Comparison of ENCODE assay signal across 8 cellular contexts in the genomic region with DNA sequence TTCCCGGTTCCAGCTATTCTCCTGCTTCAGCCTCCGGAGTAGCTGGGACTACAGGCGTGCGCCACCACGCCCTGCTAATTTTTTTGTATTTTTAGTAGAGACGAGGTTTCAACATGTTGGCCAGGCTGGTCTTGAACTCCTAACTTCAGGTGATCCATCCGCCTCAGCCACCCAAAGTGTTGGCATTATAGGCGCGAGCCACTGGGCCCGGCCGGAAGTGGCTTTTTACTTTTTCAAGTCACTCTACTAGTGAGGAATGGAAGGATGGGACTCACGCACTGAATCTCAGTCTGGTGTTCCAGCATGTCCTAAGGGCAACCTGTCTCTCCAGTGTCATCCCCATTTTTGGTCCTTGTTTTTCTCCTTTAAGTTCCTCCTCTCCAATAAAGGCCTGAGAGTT. TPM values are rescaled to one million over a fixed set of nuclear protein-coding genes. Genes with fewer than 3 reads are reported as not detected.
A peak's percentile ranks its signal among the peaks of the same experiment; 100 is the strongest.
DNase-seq lines count a peak whose midpoint lies in the region; ATAC-seq, FAIRE-seq and TF ChIP-seq lines count a peak whose summit lies in the region.
"Not testable (repeated sequence)": the region's sequence is repeated elsewhere in the genome, so short reads cannot be mapped to it uniquely, and the experiment has no call there.

No MANE protein-coding gene starts in this region.

- TF ChIP-seq POLR2A in A549 (IDR thresholded peaks at IDR 0.05; ENCODE audit: low read length); vagina (IDR thresholded peaks at IDR 0.05): not testable (repeated sequence)

- H3K4me3 Mint-ChIP-seq in T-helper 1 cell treated with Interleukin-12 subunit alpha and Interleukin-12 subunit beta and Interleukin-4 antibody, amounts not matched to agents 30 μg/mL and 1 μg/mL, for 36 hours; endodermal cell; neural progenitor cell: not testable (repeated sequence)

- not testable (repeated sequence) for H3K9me3 Mint-ChIP-seq in T-helper 1 cell treated with Interleukin-12 subunit alpha and Interleukin-12 subunit beta and Interleukin-4 antibody, amounts not matched to agents 30 μg/mL and 1 μg/mL, for 36 hours; endodermal cell; neural progenitor cell

- POLR2A ChIA-PET in A549 (lab: Yijun Ruan, JAX) = interaction anchor here (2.3 to 3.8 kb wide), 3 partner anchors 26 to 89 kb away, joined by 13 to 38 read pairs (median 36); partner anchors contain the start of gene DHX8

- H3K4me1 Mint-ChIP-seq in T-helper 1 cell treated with Interleukin-12 subunit alpha and Interleukin-12 subunit beta and Interleukin-4 antibody, amounts not matched to agents 30 μg/mL and 1 μg/mL, for 36 hours (ENCODE audit: low read depth) = peaks cover 36% of the 10 kb centered on the region
- H3K4me1 Mint-ChIP-seq in endodermal cell (peaks cover 30% of the 10 kb centered on the region), neural progenitor cell (peaks cover 16% of the 10 kb centered on the region)

- TF ChIP-seq CTCF in A549 (IDR thresholded peaks at IDR 0.05); Loucy (conservative IDR thresholded peaks at IDR 0.05; ENCODE audit: low read length); endodermal cell (conservative IDR thresholded peaks at IDR 0.05); hepatocyte (IDR thresholded peaks at IDR 0.05; ENCODE audit: poor library complexity); neural progenitor cell (IDR thresholded peaks at IDR 0.05); vagina (IDR thresholded peaks at IDR 0.05): not testable (repeated sequence)

- H3K27ac ChIP-seq in A549 = peak overlapping the region; percentile 53 to 69; a peak in 5 of 6 replicates
- H3K27ac ChIP-seq in endodermal cell (ENCODE audit: low read depth, low read length); hepatocyte; neural progenitor cell: not testable (repeated sequence)
- H3K27ac ChIP-seq in vagina = peak overlapping the region; percentile 68

- H4K20me1 ChIP-seq in Loucy (ENCODE audit: insufficient read depth, low read length, poor library complexity, severe bottlenecking); hepatocyte (ENCODE audit: insufficient read depth, poor library complexity, severe bottlenecking); neural progenitor cell (ENCODE audit: low read depth): not testable (repeated sequence)

- DNase-seq in A549 (ENCODE audit: low read depth in 1 of 2, low spot score in 1 of 2); hepatocyte (ENCODE audit: low spot score); neural progenitor cell (ENCODE audit: low spot score); vagina (ENCODE audit: extremely low spot score in 2 of 2): not testable (repeated sequence)
- peak; percentile 48 for DNase-seq in endodermal cell

- H3K27ac Mint-ChIP-seq in T-helper 1 cell treated with Interleukin-12 subunit alpha and Interleukin-12 subunit beta and Interleukin-4 antibody, amounts not matched to agents 30 μg/mL and 1 μg/mL, for 36 hours = peak overlapping the region; percentile 41
- H3K27ac Mint-ChIP-seq in endodermal cell, neural progenitor cell: not testable (repeated sequence)

- WGBS in A549 (ENCODE audit: missing lambda C conversion rate) = 91% methylated on average over 12 of the region's 12 CpGs
- 94 to 96% methylated on average over 9 to 12 of the region's 12 CpGs for WGBS in endodermal cell (ENCODE audit: insufficient coverage in 1 of 2, insufficient read length in 1 of 2), 2 experiments
- 91% methylated on average over 12 of the region's 12 CpGs for WGBS in hepatocyte (ENCODE audit: low lambda C conversion rate, missing lambda C conversion rate)

- H3K36me3 Mint-ChIP-seq in T-helper 1 cell treated with Interleukin-12 subunit alpha and Interleukin-12 subunit beta and Interleukin-4 antibody, amounts not matched to agents 30 μg/mL and 1 μg/mL, for 36 hours (ENCODE audit: low read depth); endodermal cell (ENCODE audit: low read depth); neural progenitor cell: not testable (repeated sequence)

- H3K27me3 ChIP-seq in Loucy (ENCODE audit: insufficient read depth, low read length, poor library complexity, severe bottlenecking); endodermal cell (ENCODE audit: control insufficient read depth, insufficient read depth, low read length, poor library complexity, severe bottlenecking); hepatocyte; neural progenitor cell; skeletal muscle satellite cell (ENCODE audit: control insufficient read depth, insufficient read depth, low read length); vagina: not testable (repeated sequence)

- H3K4me1 ChIP-seq in A549 (peaks cover 14% of the 10 kb centered on the region), Loucy (ENCODE audit: insufficient read depth, low read length, poor library complexity, severe bottlenecking) (peaks cover 18% of the 10 kb centered on the region), skeletal muscle satellite cell (ENCODE audit: control insufficient read depth, insufficient read depth, low read length) (peaks cover 11% of the 10 kb centered on the region), vagina (peaks cover 13% of the 10 kb centered on the region)
- H3K4me1 ChIP-seq in endodermal cell (ENCODE audit: control insufficient read depth, insufficient read depth, low read length); hepatocyte (ENCODE audit: insufficient read depth); neural progenitor cell: not testable (repeated sequence)

- H3K9me3 ChIP-seq in A549; Loucy (ENCODE audit: insufficient read depth, low read depth, low read length); endodermal cell (ENCODE audit: control insufficient read depth, low read length); hepatocyte (ENCODE audit: low read depth); neural progenitor cell (ENCODE audit: low read depth); skeletal muscle satellite cell (replicated peaks; ENCODE audit: low read length); vagina: not testable (repeated sequence)

- intact Hi-C loops in vagina (cut with DNase I) = loop anchor here (2.0 kb wide), 1 partner anchor 88 kb away; the partner anchor contains the start of gene DHX8

- FAIRE-seq in A549 (lab: Jason Lieb, UNC) = not testable (repeated sequence)

- H3K4me3 ChIP-seq in A549; Loucy (ENCODE audit: low read length, poor library complexity, severe bottlenecking); endodermal cell (ENCODE audit: low read length); hepatocyte; neural progenitor cell; skeletal muscle satellite cell (ENCODE audit: low read length); vagina: not testable (repeated sequence)

- H3K9me2 ChIP-seq in Loucy (replicated peaks; ENCODE audit: low read depth, low read length); hepatocyte (replicated peaks; ENCODE audit: insufficient read depth): not testable (repeated sequence)

- TF ChIP-seq RAD21 in A549 (conservative IDR thresholded peaks at IDR 0.05 in 1 of 2, IDR thresholded peaks at IDR 0.05 in 1 of 2) = not testable (repeated sequence)

- not testable (repeated sequence) for H3K4me2 ChIP-seq in A549; Loucy (ENCODE audit: low read depth, low read length, poor library complexity, severe bottlenecking); hepatocyte; neural progenitor cell; skeletal muscle satellite cell (ENCODE audit: low read length)

- ATAC-seq in A549 = not testable (repeated sequence)

- H3K36me3 ChIP-seq in Loucy (ENCODE audit: insufficient read depth, low read length); endodermal cell (ENCODE audit: control insufficient read depth, insufficient read depth, low read length); hepatocyte (replicated peaks; ENCODE audit: insufficient read depth, low read depth); neural progenitor cell; skeletal muscle satellite cell (ENCODE audit: insufficient read depth, low read length); vagina: not testable (repeated sequence)

- CTCF ChIA-PET in A549 (lab: Yijun Ruan, JAX) = interaction anchor here (0.7 to 50.6 kb wide), 42 partner anchors 10 to 342 kb away, joined by 3 to 2036 read pairs (median 8); partner anchors contain the start of genes ARL4D, DHX8 and ETV4

- H3K79me2 ChIP-seq in Loucy (ENCODE audit: insufficient read depth, low read length); hepatocyte; neural progenitor cell (ENCODE audit: low read depth): not testable (repeated sequence)

- H3F3A ChIP-seq in Loucy (ENCODE audit: low read depth); neural progenitor cell (ENCODE audit: low read depth): not testable (repeated sequence)

- not testable (repeated sequence) for H3K9ac ChIP-seq in Loucy (ENCODE audit: low read depth, low read length, poor library complexity, severe bottlenecking); endodermal cell (ENCODE audit: extremely low read depth, low read length, poor library complexity, severe bottlenecking); neural progenitor cell
- H3K9ac ChIP-seq in skeletal muscle satellite cell (ENCODE audit: low read depth, low read length) = peak overlapping the region; percentile 74

- H2AFZ ChIP-seq in Loucy (ENCODE audit: low read length) (peak overlapping the region; percentile 91; the same call in 1 of the 2 replicates), hepatocyte (peak overlapping the region; percentile 62), neural progenitor cell (replicated peaks) (peak overlapping the region; percentile 65)

- H3K27me3 Mint-ChIP-seq in T-helper 1 cell treated with Interleukin-12 subunit alpha and Interleukin-12 subunit beta and Interleukin-4 antibody, amounts not matched to agents 30 μg/mL and 1 μg/mL, for 36 hours (ENCODE audit: low read depth); endodermal cell (ENCODE audit: insufficient read depth): not testable (repeated sequence)
- peaks cover 17% of the 10 kb centered on the region for H3K27me3 Mint-ChIP-seq in neural progenitor cell (ENCODE audit: insufficient read depth, low read depth)

- not testable (repeated sequence) for TF ChIP-seq EP300 in A549 (IDR thresholded peaks at IDR 0.05)

RNA-seq across cellular contexts. Expression of gene ARL4D, which starts 4.1 kb away (rescaled TPM):
- polyA plus RNA-seq in A549 (2011; rRNA removed) = 21.0 and 21.1 TPM in 2 replicates
- 27.5 and 29.3 TPM in 2 replicates for polyA plus RNA-seq in A549 (2012; cell fraction: cytosol; rRNA removed)
- polyA plus RNA-seq in A549 (2012; cell fraction: nucleus; rRNA removed) = 21.1 and 26.6 TPM in 2 replicates
- polyA plus RNA-seq in A549 (2017; fragmentation: RNase III; extraction: RNeasy Plus Mini Kit Qiagen cat#74134 plus additional on column Dnase treatment) = 9.9 to 11.9 TPM (median 11.7 TPM) in 3 replicates
- polyA minus RNA-seq in A549 (2011; rRNA and poly(A)+ RNA removed) = 18.6 and 19.9 TPM in 2 replicates
- 100 to 1,000 TPM; 129 to 142 TPM for total RNA-seq in endodermal cell
- 47.0 TPM for polyA plus RNA-seq in endodermal cell (2013, experiment 1 of 2)
- 62.6 TPM for polyA plus RNA-seq in endodermal cell (2013, experiment 2 of 2)
- 35.3 and 35.8 TPM in 2 replicates for total RNA-seq in hepatocyte
- 93.2 and 99.9 TPM in 2 replicates for polyA plus RNA-seq in hepatocyte
- total RNA-seq in neural progenitor cell (ENCODE audit: low replicate concordance) = 9.2 and 18.6 TPM in 2 replicates
- total RNA-seq in skeletal muscle satellite cell (2012; rRNA removed) = 26.4 and 27.7 TPM in 2 replicates
- total RNA-seq in vagina = 35.6 TPM
